Comparison of ENCODE assay signal across 8 cellular contexts in genomic region chr14:54253195-54253947, GRCh38.
DNase-seq lines count a peak whose midpoint lies in the region; ATAC-seq and TF ChIP-seq lines count a peak whose summit lies in the region.

No MANE protein-coding gene starts in this region.

- peaks cover 43% of the 10 kb centered on the region for H3K4me1 ChIP-seq in PC-3 (ENCODE audit: insufficient read depth, low read length)

- no peaks in the 10 kb centered on the region for H3K36me3 ChIP-seq in PC-3 (ENCODE audit: low read depth, low read length)

- ATAC-seq in GM19395 (IDR thresholded peaks at IDR 0.05; ENCODE audit: unreplicated experiment) (peak; percentile 57), PC-3 (peak; percentile 59), HG03139 (IDR thresholded peaks at IDR 0.05; ENCODE audit: unreplicated experiment) (no peak)

- BruUV-seq in PC-3 (replicated peaks; lab: Mats Ljungman, UMichigan) = no TSS peak

- H2AFZ ChIP-seq in PC-3 (ENCODE audit: low read length) = peak overlapping the region; percentile 73

- CTCF ChIA-PET in AG04450 (lab: Charles Lee) = no interaction called here
- CTCF ChIA-PET in PC-3 (lab: Charles Lee) = interaction anchor here (0.6 to 2.4 kb wide), 7 partner anchors 76 to 313 kb away, joined by 3 to 18 read pairs (median 8); no protein-coding TSS in a partner anchor

- H3K27ac ChIP-seq in AG04450 (ENCODE audit: low read depth, low read length) (no peak overlapping the region), PC-3 (ENCODE audit: low read length) (peak overlapping the region; percentile 91)

- peak overlapping the region; percentile 71 for H3K9ac ChIP-seq in PC-3 (ENCODE audit: low read length)

- H4K20me1 ChIP-seq in PC-3 (ENCODE audit: low read length) = no peaks in the 10 kb centered on the region

- H3K9me2 ChIP-seq in PC-3 (replicated peaks; ENCODE audit: low read length) = no peaks in the 10 kb centered on the region

- no peaks in the 10 kb centered on the region for H3K79me2 ChIP-seq in PC-3 (ENCODE audit: low read length)

- TF ChIP-seq CTCF in AG04450 (IDR thresholded peaks at IDR 0.05; ENCODE audit: low read depth, low read length) = no peak
- TF ChIP-seq CTCF in PC-3 (conservative IDR thresholded peaks at IDR 0.05; ENCODE audit: low read depth, low read length) = no peak
- TF ChIP-seq CTCF in foreskin fibroblast (IDR thresholded peaks at IDR 0.05; ENCODE audit: low read depth, low read length) = no peak

- peak overlapping the region; percentile 74 for H3K4me2 ChIP-seq in PC-3 (ENCODE audit: low read length)

- peaks cover 10% of the 10 kb centered on the region for H3K27me3 ChIP-seq in AG04450 (ENCODE audit: control insufficient read depth, insufficient read depth, low read length)
- no peaks in the 10 kb centered on the region for H3K27me3 ChIP-seq in PC-3 (ENCODE audit: low read length)

- POLR2A ChIA-PET in AG04450 (lab: Yijun Ruan, JAX) (no interaction called here), PC-3 (lab: Charles Lee; ENCODE audit: unreplicated experiment) (interaction anchor here (0.6 to 1.8 kb wide), 3 partner anchors 59 to 316 kb away, joined by 3 to 9 read pairs (median 7); no protein-coding TSS in a partner anchor)

- intact Hi-C loops in PC-3 (cut with micrococcal nuclease) = loop anchor here (2.0 to 5.0 kb wide), 5 partner anchors 27 to 715 kb away; no protein-coding TSS in a partner anchor

- peaks cover 12% of the 10 kb centered on the region for H3F3A ChIP-seq in PC-3 (ENCODE audit: low read length, unreplicated experiment)

- H3K9me3 ChIP-seq in AG04450 (ENCODE audit: control insufficient read depth, insufficient read depth, low read length) (no peaks in the 10 kb centered on the region; the same call in 1 of the 2 replicates), PC-3 (ENCODE audit: low read length) (no peaks in the 10 kb centered on the region)

- peak; percentile 36 for DNase-seq in AG04450 (ENCODE audit: low read depth, low spot score)
- DNase-seq in PC-3 = peak; percentile 99
- peak; percentile 82 to 89 for DNase-seq in foreskin fibroblast
- DNase-seq in HuH-7 (ENCODE audit: low spot score) = no peak
- no peak for DNase-seq in COLO668 (lab: John Stamatoyannopoulos, UW; ENCODE audit: unreplicated experiment)
- DNase-seq in NCI-H774 (lab: John Stamatoyannopoulos, UW) = no peak

- H3K4me3 ChIP-seq in AG04450 (ENCODE audit: low read depth, low read length) (no peak overlapping the region), PC-3 (ENCODE audit: low read length) (0 out of 2 replicates have a peak overlapping the region, but pooled peaks have one; percentile 37), foreskin fibroblast (ENCODE audit: low read depth in 1 of 2, low read length in 2 of 2) (no peak overlapping the region)

Comparison
In these comparisons a context has a peak if more than half of its experiments do, and no peak if none do; other contexts are left out.
1. DNase-seq: peak in AG04450 (single experiment), PC-3 (single experiment) and foreskin fibroblast (2 of 2); none in HuH-7 (single experiment), COLO668 (single experiment) and NCI-H774 (single experiment).